In the genomic region with DNA sequence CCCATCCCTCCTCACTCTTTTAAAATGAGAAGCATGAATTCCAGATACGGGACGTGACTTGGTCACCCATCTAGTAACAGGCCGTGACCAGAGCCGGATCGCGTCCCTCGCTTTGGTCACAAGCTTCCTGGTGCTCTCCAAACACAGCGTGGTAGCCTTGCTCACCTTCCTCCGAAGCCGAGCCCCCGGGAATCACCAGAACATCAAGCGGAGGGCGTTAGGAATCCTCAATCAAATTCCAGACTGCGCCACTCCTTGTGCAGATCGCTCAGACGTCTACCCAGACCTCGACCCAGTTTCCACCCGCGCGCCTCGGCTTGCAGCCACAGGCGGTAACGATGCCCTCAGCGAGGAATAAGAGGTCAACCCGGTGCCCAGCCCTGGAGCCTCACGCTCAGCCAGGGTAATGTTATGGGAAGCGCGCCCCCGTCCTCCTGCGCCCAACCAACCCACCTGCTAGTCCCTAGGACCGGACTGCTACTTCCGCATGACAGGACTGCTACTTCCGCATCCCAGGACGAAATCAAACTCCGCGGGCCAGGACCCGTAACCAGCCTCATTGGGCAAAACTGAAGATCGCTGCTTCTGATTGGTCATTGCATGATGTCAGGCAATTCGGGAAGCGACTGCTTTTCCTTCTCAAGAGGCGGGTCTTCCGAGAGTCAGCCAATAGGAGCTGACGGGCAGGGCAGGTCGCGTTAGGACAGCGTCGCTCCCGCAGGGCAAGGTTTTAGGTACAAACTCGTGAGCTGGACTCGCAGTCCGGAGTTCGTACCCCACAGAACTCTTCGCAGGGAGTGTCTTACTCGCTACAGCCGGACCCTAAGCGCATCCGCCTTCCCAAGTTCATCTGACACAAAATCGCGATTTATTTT, we compare ENCODE assay signal across 8 cellular contexts. TPM values are rescaled to one million over a fixed set of nuclear protein-coding genes. Genes with fewer than 3 reads are reported as not detected.
DNase-seq lines count a peak whose midpoint lies in the region; ATAC-seq and TF ChIP-seq lines count a peak whose summit lies in the region.

A gene (minus strand): TSS at position 501 of the 875 bp plus-strand sequence. CDS start 1,212 bp downstream, outside the sequence.

- under 1% methylated on average over 28 of the region's 59 CpGs for WGBS in right lobe of liver (ENCODE audit: insufficient coverage, low coverage, low lambda C conversion rate, missing lambda C conversion rate)

- H3K4me3 Mint-ChIP-seq in CD4-positive, alpha-beta memory T cell, result peak within 1 kb of the TSS; percentile 91 to 99 (median 96)

- H3K27me3 Mint-ChIP-seq in CD4-positive, alpha-beta memory T cell, result no peaks in the 10 kb centered on the region

- peak; percentile 73 for TF ChIP-seq POLR2A in right lobe of liver (IDR thresholded peaks at IDR 0.05)

- H3K4me3 ChIP-seq in CD4-positive, alpha-beta memory T cell (ENCODE audit: low read length in 2 of 2), result peak within 1 kb of the TSS; percentile 82 to 83
- peak within 1 kb of the TSS; percentile 92 to 95 for H3K4me3 ChIP-seq in duodenal mucosa (ENCODE audit: low read depth in 1 of 2, low read length in 2 of 2)
- peak within 1 kb of the TSS; percentile 50 to 70 (median 63) for H3K4me3 ChIP-seq in right lobe of liver

- POLR2A ChIA-PET in CD4-positive, alpha-beta memory T cell (lab: Charles Lee; ENCODE audit: partially characterized antibody), result interaction anchor here (0.9 to 6.5 kb wide), 9 partner anchors 10 to 1195 kb away, joined by 3 to 198 read pairs (median 8); a partner anchor contains a TSS

- no peaks in the 10 kb centered on the region for H3K36me3 ChIP-seq in CD4-positive, alpha-beta memory T cell (ENCODE audit: insufficient read depth, low read length)
- H3K36me3 ChIP-seq in duodenal mucosa (ENCODE audit: control insufficient read depth in 1 of 2, insufficient read depth in 2 of 2, low read length in 2 of 2) (peaks cover 0 to 5% of the 10 kb centered on the region in 2 donors), right lobe of liver (no peaks in the 10 kb centered on the region)

- H3K9ac ChIP-seq in duodenal mucosa (ENCODE audit: low read depth in 1 of 2, low read length in 2 of 2), result peak within 1 kb of the TSS; percentile 63

- ATAC-seq in GM19455 (IDR thresholded peaks at IDR 0.05; ENCODE audit: unreplicated experiment), result peak; percentile 97
- peak; percentile 97 to 99 (median 98) for ATAC-seq in right lobe of liver

- CTCF ChIA-PET in CD4-positive, alpha-beta memory T cell (lab: Charles Lee; ENCODE audit: partially characterized antibody), result interaction anchor here (0.9 to 3.1 kb wide), 6 partner anchors 13 to 68 kb away, joined by 3 to 17 read pairs (median 4); a partner anchor contains a TSS

- peaks cover 21% of the 10 kb centered on the region for H3K4me1 ChIP-seq in CD4-positive, alpha-beta memory T cell (ENCODE audit: insufficient read depth, low read length)
- H3K4me1 ChIP-seq in duodenal mucosa (ENCODE audit: control insufficient read depth in 1 of 2, insufficient read depth in 2 of 2, low read length in 2 of 2) (peaks cover 13 to 17% of the 10 kb centered on the region in 2 donors), right lobe of liver (peaks cover 0 to 11% (median 0%) of the 10 kb centered on the region in 4 donors)

- peaks cover 0 to 10% of the 10 kb centered on the region in 2 donors for H3K36me3 Mint-ChIP-seq in CD4-positive, alpha-beta memory T cell

- H3K27ac Mint-ChIP-seq in CD4-positive, alpha-beta memory T cell, result peak within 1 kb of the TSS; percentile 74 to 96 (median 88)

- H3K4me1 Mint-ChIP-seq in CD4-positive, alpha-beta memory T cell, result peaks cover 24 to 43% (median 34%) of the 10 kb centered on the region in 4 donors

- DNase-seq in CD4-positive, alpha-beta memory T cell, result peak; percentile 94 to 98 (median 96)
- DNase-seq in HK-2 (ENCODE audit: unreplicated experiment), result peak; percentile 97
- peak; percentile 95 for DNase-seq in NCI-H82 treated with DMSO at 0.1 percent for 48 hours (lab: John Stamatoyannopoulos, UW; ENCODE audit: unreplicated experiment)
- peak; percentile 88 to 92 for DNase-seq in activated CD4-positive, alpha-beta T cell treated with anti-CD3 and anti-CD28 coated beads, Interleukin-2, amount 50 U/mL, for 48 hours
- DNase-seq in right lobe of liver, result peak; percentile 91 to 97 (median 96)
- peak; percentile 95 for DNase-seq in stimulated activated CD4-positive, alpha-beta T cell treated with anti-CD3 and anti-CD28 coated beads, Interleukin-4, amount 100 ng/mL, for 24 hours

- peak within 1 kb of the TSS; percentile 57 for H3K27ac ChIP-seq in CD4-positive, alpha-beta memory T cell (ENCODE audit: low read depth, low read length)
- H3K27ac ChIP-seq in duodenal mucosa (ENCODE audit: low read depth, low read length) (no peak within 1 kb of the TSS), right lobe of liver (peak within 1 kb of the TSS in 2 of 3 donors; percentile 8 to 61)

- H3K27me3 ChIP-seq in CD4-positive, alpha-beta memory T cell (ENCODE audit: insufficient read depth, low read length), result no peaks in the 10 kb centered on the region
- H3K27me3 ChIP-seq in duodenal mucosa (ENCODE audit: control insufficient read depth in 1 of 2, insufficient read depth in 2 of 2, low read length in 2 of 2), result no peaks in the 10 kb centered on the region
- no peaks in the 10 kb centered on the region for H3K27me3 ChIP-seq in right lobe of liver

- peaks cover 0 to 5% (median 0%) of the 10 kb centered on the region in 8 donors for H3K9me3 Mint-ChIP-seq in CD4-positive, alpha-beta memory T cell

- intact Hi-C loops in CD4-positive, alpha-beta memory T cell (cut with micrococcal nuclease), result loop anchor here (1.0 to 2.0 kb wide), 5 partner anchors 12 to 752 kb away; a partner anchor contains a TSS
- intact Hi-C loops in right lobe of liver (cut with DNase I), result no loop called here

- H3K9me3 ChIP-seq in CD4-positive, alpha-beta memory T cell (ENCODE audit: control insufficient read depth in 1 of 2, low read length in 2 of 2), result no peaks in the 10 kb centered on the region
- H3K9me3 ChIP-seq in duodenal mucosa (ENCODE audit: control insufficient read depth in 1 of 2, low read length in 2 of 2) (no peaks in the 10 kb centered on the region), right lobe of liver (no peaks in the 10 kb centered on the region)

- TF ChIP-seq CTCF in right lobe of liver (IDR thresholded peaks at IDR 0.05), result no peak

RNA-seq across cellular contexts. Expression of the gene that starts here (rescaled TPM):
- total RNA-seq in CD4-positive, alpha-beta memory T cell, result 1 to 10 TPM; 1.2 TPM
- polyA plus RNA-seq in CD4-positive, alpha-beta memory T cell, result 1 to 10 TPM in 1 of 2 donors, under 1 TPM in 1; 0.55 to 1.1 TPM
- under 1 TPM in 4 of 6 experiments, not detected in 2; 0.12 to 0.68 (median 0.45) TPM for total RNA-seq in right lobe of liver

Comparison
In these comparisons a context has a peak if more than half of its experiments do, and no peak if none do; other contexts are left out.
1. Peak in DNase-seq, ATAC-seq, H3K4me3 ChIP-seq and H3K27ac ChIP-seq in right lobe of liver; RNA of the gene not detected or under 1 TPM.